In genomic region chr1:117929340-117930172, GRCh38 we compare ENCODE assay signal across 8 cellular contexts. TPM values are rescaled to one million over a fixed set of nuclear protein-coding genes. Genes with fewer than 3 reads are reported as not detected.
A peak's percentile ranks its signal among the peaks of the same experiment; 100 is the strongest.
DNase-seq lines count a peak whose midpoint lies in the region; ATAC-seq and TF ChIP-seq lines count a peak whose summit lies in the region.

A gene with protein sequence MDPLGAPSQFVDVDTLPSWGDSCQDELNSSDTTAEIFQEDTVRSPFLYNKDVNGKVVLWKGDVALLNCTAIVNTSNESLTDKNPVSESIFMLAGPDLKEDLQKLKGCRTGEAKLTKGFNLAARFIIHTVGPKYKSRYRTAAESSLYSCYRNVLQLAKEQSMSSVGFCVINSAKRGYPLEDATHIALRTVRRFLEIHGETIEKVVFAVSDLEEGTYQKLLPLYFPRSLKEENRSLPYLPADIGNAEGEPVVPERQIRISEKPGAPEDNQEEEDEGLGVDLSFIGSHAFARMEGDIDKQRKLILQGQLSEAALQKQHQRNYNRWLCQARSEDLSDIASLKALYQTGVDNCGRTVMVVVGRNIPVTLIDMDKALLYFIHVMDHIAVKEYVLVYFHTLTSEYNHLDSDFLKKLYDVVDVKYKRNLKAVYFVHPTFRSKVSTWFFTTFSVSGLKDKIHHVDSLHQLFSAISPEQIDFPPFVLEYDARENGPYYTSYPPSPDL (minus strand): TSS chr1:117929621. CDS start chr1:117920357, 9,264 bp downstream.
TSS of gene WDR3 (plus strand) at chr1:117929739. CDS start at chr1:117933320, 3,581 bp downstream.

- peak within 1 kb of the TSS; percentile 97 for H3K4me3 Mint-ChIP-seq in activated T-cell treated with anti-CD3 and anti-CD28 coated beads, Interleukin-2, amount 50 U/mL, for 4 hours

- H3K9me3 Mint-ChIP-seq in activated T-cell treated with anti-CD3 and anti-CD28 coated beads, Interleukin-2, amount 50 U/mL, for 4 hours = no peaks in the 10 kb centered on the region

- ATAC-seq in GM21723 (IDR thresholded peaks at IDR 0.05; ENCODE audit: unreplicated experiment) (peak; percentile 93), Panc1 (peak; percentile 99)
- ATAC-seq in activated T-cell treated with anti-CD3 and anti-CD28 coated beads, Interleukin-2, amount 50 U/mL, for 4 hours = peak; percentile 97 to 98

- WGBS in esophagus, 2 donors = 0% methylated on average over 64 of the region's 64 CpGs

- BruUV-seq in Panc1 (replicated peaks; lab: Mats Ljungman, UMichigan) = no TSS peak

- no peaks in the 10 kb centered on the region for H3K27me3 ChIP-seq in Panc1 (ENCODE audit: control insufficient read depth, insufficient read depth, low read length)
- H3K27me3 ChIP-seq in esophagus (ENCODE audit: control insufficient read depth in 1 of 2, insufficient read depth in 2 of 2, low read length in 2 of 2) = no peaks in the 10 kb centered on the region
- H3K27me3 ChIP-seq in mucosa of stomach (ENCODE audit: control insufficient read depth, insufficient read depth, low read length) = no peaks in the 10 kb centered on the region

- H3K4me3 ChIP-seq in Panc1 (ENCODE audit: low read depth in 2 of 2, low read length in 2 of 2) (peak within 1 kb of the TSS; percentile 86 to 98), esophagus (ENCODE audit: low read depth in 1 of 2, low read length in 2 of 2) (peak within 1 kb of the TSS; percentile 92 to 96), mucosa of stomach (ENCODE audit: low read length) (peak within 1 kb of the TSS; percentile 91)

- peak within 1 kb of the TSS; percentile 75 for H3K9ac ChIP-seq in mucosa of stomach (ENCODE audit: low read length)

- POLR2A ChIA-PET in Panc1 (lab: Charles Lee) = no interaction called here

- intact Hi-C loops in Panc1 (cut with micrococcal nuclease; ENCODE audit: unreplicated experiment) = no loop called here

- no peaks in the 10 kb centered on the region for H3K27me3 Mint-ChIP-seq in activated T-cell treated with anti-CD3 and anti-CD28 coated beads, Interleukin-2, amount 50 U/mL, for 4 hours (ENCODE audit: low read depth)

- DNase-seq in DMS53 (lab: John Stamatoyannopoulos, UW) = peak; percentile 94
- peak; percentile 83 for DNase-seq in KG1 (lab: John Stamatoyannopoulos, UW)
- DNase-seq in Panc1 (ENCODE audit: low read depth, low spot score) = peak; percentile 68
- DNase-seq in activated T-cell treated with anti-CD3 and anti-CD28 coated beads, Interleukin-2, amount 50 U/mL, for 4 hours = peak; percentile 93
- peak; percentile 80 to 90 for DNase-seq in stimulated activated CD8-positive, alpha-beta memory T cell treated with anti-CD3 and anti-CD28 coated beads, Interleukin-7, amount 100 ng/mL, for 1 hour (ENCODE audit: low read depth in 2 of 2)

- no peak for TF ChIP-seq CTCF in Panc1 (IDR thresholded peaks at IDR 0.05)

- peaks cover 56% of the 10 kb centered on the region for H3K4me1 Mint-ChIP-seq in activated T-cell treated with anti-CD3 and anti-CD28 coated beads, Interleukin-2, amount 50 U/mL, for 4 hours (ENCODE audit: low read depth)

- H3K36me3 ChIP-seq in Panc1 (ENCODE audit: control insufficient read depth, insufficient read depth, low read length) = peaks cover 18% of the 10 kb centered on the region
- H3K36me3 ChIP-seq in esophagus (ENCODE audit: control insufficient read depth in 2 of 2, insufficient read depth in 2 of 2, low read length in 1 of 2) = peaks cover 0 to 2% of the 10 kb centered on the region in 2 donors
- H3K36me3 ChIP-seq in mucosa of stomach (ENCODE audit: control insufficient read depth, insufficient read depth, low read length) = no peaks in the 10 kb centered on the region

- H3K27ac ChIP-seq in Panc1 (ENCODE audit: low read length) (peak within 1 kb of the TSS; percentile 86), esophagus (ENCODE audit: low read depth in 2 of 2, low read length in 1 of 2) (peak within 1 kb of the TSS; percentile 87 to 95)

- CTCF ChIA-PET in Panc1 (lab: Charles Lee) = no interaction called here

- in situ Hi-C loops in Panc1 (cut with HindIII; ENCODE audit: low pct_unique_long_range_greater_than_20kb, low sequenced_read_pairs) = no loop called here

- H3K36me3 Mint-ChIP-seq in activated T-cell treated with anti-CD3 and anti-CD28 coated beads, Interleukin-2, amount 50 U/mL, for 4 hours (ENCODE audit: insufficient read depth) = peaks cover 28% of the 10 kb centered on the region

- peaks cover 10% of the 10 kb centered on the region; the same call in 1 of the 2 replicates for H3K4me1 ChIP-seq in Panc1 (ENCODE audit: control insufficient read depth, insufficient read depth, low read length)
- peaks cover 0 to 3% of the 10 kb centered on the region in 2 donors for H3K4me1 ChIP-seq in esophagus (ENCODE audit: control insufficient read depth in 2 of 2, insufficient read depth in 2 of 2, low read length in 1 of 2)
- H3K4me1 ChIP-seq in mucosa of stomach (ENCODE audit: control insufficient read depth, insufficient read depth, low read length) = peaks cover 13% of the 10 kb centered on the region

- H3K9me3 ChIP-seq in Panc1 (ENCODE audit: control insufficient read depth, insufficient read depth, low read depth, low read length) (no peaks in the 10 kb centered on the region), esophagus (ENCODE audit: control insufficient read depth in 2 of 2, insufficient read depth in 1 of 2, low read depth in 1 of 2, low read length in 1 of 2) (peaks cover 0 to 3% of the 10 kb centered on the region in 2 donors), mucosa of stomach (ENCODE audit: control insufficient read depth, low read length) (no peaks in the 10 kb centered on the region)

RNA-seq across cellular contexts. Expression of the first gene that starts in this region (rescaled TPM):
- total RNA-seq in Panc1 (2021; ENCODE audit: unreplicated experiment) = 14.5 TPM
- polyA plus RNA-seq in Panc1 (2012; ENCODE audit: insufficient read length) = 6.3 TPM
- 10 to 100 TPM; 18.6 to 24.4 (median 22.2) TPM for total RNA-seq in activated T-cell treated with anti-CD3 and anti-CD28 coated beads, Interleukin-2, amount 50 U/mL, for 4 hours
- polyA plus RNA-seq in esophagus = 1 to 10 TPM; 2.5 to 4.3 TPM

RNA-seq across cellular contexts. Expression of gene WDR3, which starts in this region (rescaled TPM):
- 30.7 TPM for total RNA-seq in Panc1 (2021; ENCODE audit: unreplicated experiment)
- 18.2 TPM for polyA plus RNA-seq in Panc1 (2012; ENCODE audit: insufficient read length)
- total RNA-seq in activated T-cell treated with anti-CD3 and anti-CD28 coated beads, Interleukin-2, amount 50 U/mL, for 4 hours = 100 to 1,000 TPM; 110 to 137 (median 125) TPM
- 1 to 10 TPM; 2.4 to 7.9 TPM for polyA plus RNA-seq in esophagus

Comparison
In these comparisons a context has a peak if more than half of its experiments do, and no peak if none do; other contexts are left out.
1. Peak in every context shown above with its lines: DNase-seq, ATAC-seq, H3K4me3 ChIP-seq and H3K27ac ChIP-seq.